ENCODE assay signal across 10 cellular contexts in the genomic region with DNA sequence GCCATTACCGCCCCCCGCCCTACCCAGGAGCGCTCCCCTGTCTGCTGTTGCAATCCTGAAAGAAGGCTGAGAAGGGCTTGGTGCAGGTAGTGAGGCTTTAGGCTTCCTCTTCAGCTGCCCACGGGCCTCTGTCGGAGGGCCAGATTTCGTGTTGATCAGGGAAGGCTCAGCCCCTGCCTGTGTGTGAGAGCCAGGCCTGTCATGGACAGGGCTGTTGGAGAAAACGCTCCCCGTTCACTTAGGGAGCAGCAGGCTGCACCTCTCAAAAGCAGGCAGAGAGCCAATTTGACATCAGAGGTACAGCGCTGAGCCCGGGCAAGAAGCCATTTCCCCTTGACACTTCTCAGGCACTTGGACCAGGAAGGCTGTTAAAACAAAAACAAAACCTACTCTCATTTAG. TPM values are rescaled to one million over a fixed set of nuclear protein-coding genes. Genes with fewer than 3 reads are reported as not detected.
A peak's percentile ranks its signal among the peaks of the same experiment; 100 is the strongest.
DNase-seq lines count a peak whose midpoint lies in the region; ATAC-seq and TF ChIP-seq lines count a peak whose summit lies in the region.
"Had no signal": no experiment of that assay in that cellular context is flagged by ENCODE, and none has a peak within 500 bp of the region (broad histone marks: within the 10 kb centered on the region; RNA-seq: fewer than 3 reads in every experiment).

No MANE protein-coding gene starts in this region.

- ATAC-seq in activated naive CD8-positive, alpha-beta T cell treated with anti-CD3 and anti-CD28 coated beads, Interleukin-2, amount 10 ng/mL, durations not matched to agents 7 days and 5 days (ENCODE audit: low read depth) = peak; percentile 21
- ATAC-seq in HG03439 (IDR thresholded peaks at IDR 0.05; ENCODE audit: unreplicated experiment) (peak; percentile 12), GM21526 (IDR thresholded peaks at IDR 0.05; ENCODE audit: low FRiP score, unreplicated experiment) (no peak)

- no peak for TF ChIP-seq CTCF in suprapubic skin (IDR thresholded peaks at IDR 0.05)
- no peak for TF ChIP-seq CTCF in HFFc6 (IDR thresholded peaks at IDR 0.05)

- H3K27me3 ChIP-seq in adipocyte (replicated peaks; ENCODE audit: control insufficient read depth, insufficient read depth, low read length) (no peaks in the 10 kb centered on the region), suprapubic skin (no peaks in the 10 kb centered on the region)

- WGBS in suprapubic skin = 50% methylated on average over 4 of the region's 10 CpGs

- no peaks in the 10 kb centered on the region for H3K9me3 Mint-ChIP-seq in activated naive CD8-positive, alpha-beta T cell treated with anti-CD3 and anti-CD28 coated beads, Interleukin-2, amount 10 ng/mL, durations not matched to agents 7 days and 5 days
- H3K9me3 Mint-ChIP-seq in activated naive CD8-positive, alpha-beta T cell treated with anti-CD3 and anti-CD28 coated beads for 36 hours = no peaks in the 10 kb centered on the region
- H3K9me3 Mint-ChIP-seq in HFFc6 = no peaks in the 10 kb centered on the region

- no peaks in the 10 kb centered on the region for H3K4me1 Mint-ChIP-seq in activated naive CD8-positive, alpha-beta T cell treated with anti-CD3 and anti-CD28 coated beads, Interleukin-2, amount 10 ng/mL, durations not matched to agents 7 days and 5 days
- H3K4me1 Mint-ChIP-seq in activated naive CD8-positive, alpha-beta T cell treated with anti-CD3 and anti-CD28 coated beads for 36 hours = no peaks in the 10 kb centered on the region
- peaks cover 41% of the 10 kb centered on the region for H3K4me1 Mint-ChIP-seq in HFFc6 (ENCODE audit: low read depth)

- H3K4me3 ChIP-seq in adipocyte (ENCODE audit: low read length) (no peak overlapping the region), suprapubic skin (no peak overlapping the region)

- no peaks in the 10 kb centered on the region for H3K27me3 Mint-ChIP-seq in activated naive CD8-positive, alpha-beta T cell treated with anti-CD3 and anti-CD28 coated beads, Interleukin-2, amount 10 ng/mL, durations not matched to agents 7 days and 5 days
- peaks cover 3% of the 10 kb centered on the region for H3K27me3 Mint-ChIP-seq in activated naive CD8-positive, alpha-beta T cell treated with anti-CD3 and anti-CD28 coated beads for 36 hours
- H3K27me3 Mint-ChIP-seq in HFFc6 (ENCODE audit: insufficient read depth) = peaks cover 2% of the 10 kb centered on the region

- no peak overlapping the region for H3K4me3 Mint-ChIP-seq in activated naive CD8-positive, alpha-beta T cell treated with anti-CD3 and anti-CD28 coated beads, Interleukin-2, amount 10 ng/mL, durations not matched to agents 7 days and 5 days
- no peak overlapping the region for H3K4me3 Mint-ChIP-seq in activated naive CD8-positive, alpha-beta T cell treated with anti-CD3 and anti-CD28 coated beads for 36 hours
- H3K4me3 Mint-ChIP-seq in HFFc6 = no peak overlapping the region

- H3K9ac ChIP-seq in adipocyte (ENCODE audit: low read length) = peak overlapping the region; percentile 30

- H3K9me3 ChIP-seq in adipocyte (ENCODE audit: control insufficient read depth, low read length) (no peaks in the 10 kb centered on the region), suprapubic skin (no peaks in the 10 kb centered on the region)

- peaks cover 9% of the 10 kb centered on the region for H3K4me1 ChIP-seq in adipocyte (ENCODE audit: control insufficient read depth, insufficient read depth, low read length)
- H3K4me1 ChIP-seq in suprapubic skin = peaks cover 9% of the 10 kb centered on the region

- no peak overlapping the region for H3K27ac Mint-ChIP-seq in activated naive CD8-positive, alpha-beta T cell treated with anti-CD3 and anti-CD28 coated beads, Interleukin-2, amount 10 ng/mL, durations not matched to agents 7 days and 5 days
- no peak overlapping the region for H3K27ac Mint-ChIP-seq in activated naive CD8-positive, alpha-beta T cell treated with anti-CD3 and anti-CD28 coated beads for 36 hours
- H3K27ac Mint-ChIP-seq in HFFc6 = no peak overlapping the region

- no peak overlapping the region for H3K27ac ChIP-seq in suprapubic skin

- TF ChIP-seq POLR2A in suprapubic skin (IDR thresholded peaks at IDR 0.05) = no peak

- TF ChIP-seq EP300 in suprapubic skin (IDR thresholded peaks at IDR 0.05) = no peak

- DNase-seq in activated naive CD8-positive, alpha-beta T cell treated with anti-CD3 and anti-CD28 coated beads, Interleukin-2, amount 10 ng/mL, durations not matched to agents 7 days and 5 days = no peak
- DNase-seq in activated naive CD8-positive, alpha-beta T cell treated with anti-CD3 and anti-CD28 coated beads for 36 hours = no peak
- DNase-seq in adipocyte (ENCODE audit: low read depth) (no peak), suprapubic skin (ENCODE audit: low spot score in 2 of 2) (peak; percentile 49 to 63), OCI-M2 (lab: John Stamatoyannopoulos, UW; ENCODE audit: unreplicated experiment) (no peak), HFFc6 (no peak)

- POLR2A ChIA-PET in activated naive CD8-positive, alpha-beta T cell treated with anti-CD3 and anti-CD28 coated beads, Interleukin-2, amount 10 ng/mL, durations not matched to agents 7 days and 5 days (lab: Charles Lee) = no interaction called here

- H3K36me3 Mint-ChIP-seq in activated naive CD8-positive, alpha-beta T cell treated with anti-CD3 and anti-CD28 coated beads, Interleukin-2, amount 10 ng/mL, durations not matched to agents 7 days and 5 days = no peaks in the 10 kb centered on the region
- H3K36me3 Mint-ChIP-seq in activated naive CD8-positive, alpha-beta T cell treated with anti-CD3 and anti-CD28 coated beads for 36 hours = no peaks in the 10 kb centered on the region
- no peaks in the 10 kb centered on the region for H3K36me3 Mint-ChIP-seq in HFFc6 (ENCODE audit: low read depth)

- H3K36me3 ChIP-seq in adipocyte (ENCODE audit: control insufficient read depth, insufficient read depth, low read length, severe bottlenecking) = no peaks in the 10 kb centered on the region
- H3K36me3 ChIP-seq in suprapubic skin = no peaks in the 10 kb centered on the region

RNA-seq across cellular contexts. Expression of a gene that starts 19.0 kb away (rescaled TPM):
- total RNA-seq in activated naive CD8-positive, alpha-beta T cell treated with anti-CD3 and anti-CD28 coated beads, Interleukin-2, amount 10 ng/mL, durations not matched to agents 7 days and 5 days = not detected
- not detected for total RNA-seq in activated naive CD8-positive, alpha-beta T cell treated with anti-CD3 and anti-CD28 coated beads for 36 hours
- 1 to 10 TPM in 2 of 4 donors, under 1 TPM in 1, not detected in 1; 0.60 to 1.0 (median 1.0) TPM for total RNA-seq in suprapubic skin
- under 1 TPM in 1 of 6 experiments, not detected in 5; 0.10 TPM for total RNA-seq in HFFc6 (2021; fragmentation: NEBNext Ultra II Directional; extraction: Animal tissue kit (Norgen Biotek cat#: 25700))
- total RNA-seq: myocyte, SK-MEL-5 had no signal

RNA-seq across cellular contexts. Expression of a gene that starts 35.1 kb away (rescaled TPM):
- total RNA-seq in activated naive CD8-positive, alpha-beta T cell treated with anti-CD3 and anti-CD28 coated beads, Interleukin-2, amount 10 ng/mL, durations not matched to agents 7 days and 5 days = not detected
- total RNA-seq in activated naive CD8-positive, alpha-beta T cell treated with anti-CD3 and anti-CD28 coated beads for 36 hours = not detected
- total RNA-seq in suprapubic skin = not detected
- total RNA-seq in HFFc6 (2021; fragmentation: NEBNext Ultra II Directional; extraction: Animal tissue kit (Norgen Biotek cat#: 25700)) = not detected
- total RNA-seq: myocyte, SK-MEL-5 had no signal

Comparison
In these comparisons a context has a peak if more than half of its experiments do, and no peak if none do; other contexts are left out.
1. DNase-seq: peak in suprapubic skin (2 of 2); none in activated naive CD8-positive, alpha-beta T cell treated with anti-CD3 and anti-CD28 coated beads, Interleukin-2, amount 10 ng/mL, durations not matched to agents 7 days and 5 days (single experiment), activated naive CD8-positive, alpha-beta T cell treated with anti-CD3 and anti-CD28 coated beads for 36 hours (single experiment), adipocyte (single experiment), OCI-M2 (single experiment) and HFFc6 (single experiment).